Comparison of ENCODE assay signal across 17 cellular contexts in the genomic region with DNA sequence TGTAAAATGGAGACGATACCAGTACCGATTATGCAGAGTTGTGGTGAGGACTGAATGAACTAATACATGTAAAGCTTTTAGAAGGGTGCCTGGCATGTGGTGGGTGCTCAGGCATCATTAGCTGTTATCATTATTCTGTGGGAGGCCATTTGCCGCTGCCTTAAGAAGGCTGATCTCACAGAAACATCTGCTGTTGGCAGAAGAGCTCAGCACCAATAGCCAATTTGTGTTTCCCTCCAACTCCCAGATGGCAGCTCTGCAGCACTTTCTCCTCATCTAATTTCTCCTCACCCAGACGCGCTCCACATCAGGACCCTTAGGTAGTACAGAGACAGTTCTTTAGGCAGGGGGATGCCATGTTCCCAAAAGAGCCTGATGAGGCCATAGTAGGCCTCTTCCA. TPM values are rescaled to one million over a fixed set of nuclear protein-coding genes. Genes with fewer than 3 reads are reported as not detected.
A peak's percentile ranks its signal among the peaks of the same experiment; 100 is the strongest.
DNase-seq lines count a peak whose midpoint lies in the region; ATAC-seq, FAIRE-seq and TF ChIP-seq lines count a peak whose summit lies in the region.
"Had no signal": no experiment of that assay in that cellular context is flagged by ENCODE, and none has a peak within 500 bp of the region (broad histone marks: within the 10 kb centered on the region; RNA-seq: fewer than 3 reads in every experiment).

No MANE protein-coding gene starts in this region.

- H3K36me3 ChIP-seq in K562 (ENCODE audit: control insufficient read depth, insufficient read depth, low read length), result no peaks in the 10 kb centered on the region
- no peaks in the 10 kb centered on the region for H3K36me3 ChIP-seq in lung (ENCODE audit: control insufficient read depth in 2 of 2, insufficient read depth in 2 of 2, low read length in 2 of 2)
- H3K36me3 ChIP-seq in upper lobe of right lung, result no peaks in the 10 kb centered on the region
- no peaks in the 10 kb centered on the region for H3K36me3 ChIP-seq in testis (ENCODE audit: low read depth, missing control alignments)
- H3K36me3 ChIP-seq: colonic mucosa had no signal

- POLR2A ChIA-PET in K562 (lab: Yijun Ruan, JAX), result interaction anchor here (1.4 kb wide), 1 partner anchor 14 kb away, joined by 5 read pairs; no protein-coding TSS in a partner anchor

- 12% methylated on average over 5 of the region's 5 CpGs for WGBS in K562 (ENCODE audit: insufficient coverage, low coverage, missing lambda C conversion rate)
- 92 to 94% methylated on average over 5 of the region's 5 CpGs for WGBS in lung, 2 donors
- WGBS in testis, 2 donors, result 78 to 84% methylated on average over 5 of the region's 5 CpGs

- H3K4me3 ChIP-seq in K562 (no peak overlapping the region), lung (no peak overlapping the region), upper lobe of right lung (no peak overlapping the region), testis (no peak overlapping the region)
- H3K4me3 ChIP-seq: colonic mucosa had no signal

- H3K9me3 ChIP-seq in K562 (replicated peaks; ENCODE audit: control insufficient read depth, insufficient read depth, low read depth, low read length) (no peaks in the 10 kb centered on the region), lung (ENCODE audit: control insufficient read depth in 2 of 2, insufficient read depth in 1 of 2, low read length in 1 of 2) (no peaks in the 10 kb centered on the region), upper lobe of right lung (no peaks in the 10 kb centered on the region), testis (no peaks in the 10 kb centered on the region)
- H3K9me3 ChIP-seq: colonic mucosa had no signal

- H4K20me1 ChIP-seq in K562 (replicated peaks; ENCODE audit: control insufficient read depth, insufficient read depth, low read length), result no peaks in the 10 kb centered on the region

- H2AFZ ChIP-seq in K562 (ENCODE audit: low read depth, low read length), result peak overlapping the region; percentile 65

- no peaks in the 10 kb centered on the region for H3K9me1 ChIP-seq in K562 (ENCODE audit: control insufficient read depth, insufficient read depth, low read length)

- TF ChIP-seq RAD21 in K562 (CRISPR knock-in tag; conservative IDR thresholded peaks at IDR 0.05 in 1 of 2, IDR thresholded peaks at IDR 0.05 in 1 of 2), result no peak

- ATAC-seq in K562 (no peak), lung (ENCODE audit: insufficient read depth, low FRiP score) (no peak), upper lobe of right lung (no peak), HG03095 (IDR thresholded peaks at IDR 0.05; ENCODE audit: unreplicated experiment) (no peak)
- ATAC-seq: activated CD8-positive, alpha-beta T cell treated with anti-CD3 and anti-CD28 coated beads for 36 hours; stimulated activated naive CD8-positive, alpha-beta T cell treated with anti-CD3 and anti-CD28 coated beads, Interleukin-15, Interleukin-2, amounts not matched to agents 100 U/mL and 50 U/mL, for 24 hours had no signal

- no peak for TF ChIP-seq EP300 in K562 (IDR thresholded peaks at IDR 0.05; ENCODE audit: low read length)

- H3K79me2 ChIP-seq in K562 (ENCODE audit: control insufficient read depth, insufficient read depth, low read length), result no peaks in the 10 kb centered on the region

- H3K9ac ChIP-seq in K562 (ENCODE audit: insufficient read depth in 1 of 2, low read depth in 2 of 2, low read length in 2 of 2), result no peak overlapping the region
- H3K9ac ChIP-seq: KMS-11 had no signal

- in situ Hi-C loops in K562 (cut with MboI), result no loop called here

- TF ChIP-seq POLR2A in K562 (conservative IDR thresholded peaks at IDR 0.05) (no peak), testis (IDR thresholded peaks at IDR 0.05) (no peak)

- peak; percentile 68 to 78 for DNase-seq in NCI-H446 (lab: John Stamatoyannopoulos, UW)
- DNase-seq in K562 (ENCODE audit: extremely low read depth in 1 of 4, low spot score in 3 of 4), result no peak
- DNase-seq in lung (ENCODE audit: low spot score), result no peak
- DNase-seq in upper lobe of right lung, result no peak
- no peak for DNase-seq in inferior parietal cortex (ENCODE audit: extremely low spot score)
- no peak for DNase-seq in testis
- DNase-seq: activated CD8-positive, alpha-beta T cell treated with anti-CD3 and anti-CD28 coated beads for 36 hours; C1 segment of cervical spinal cord; colonic mucosa; DMS79 treated with DMSO at 0.1 percent for 48 hours; midbrain; NCI-H1417; stimulated activated naive CD8-positive, alpha-beta T cell treated with anti-CD3 and anti-CD28 coated beads, Interleukin-15, Interleukin-2, amounts not matched to agents 100 U/mL and 50 U/mL, for 24 hours had no signal

- TF ChIP-seq CTCF in K562 (IDR thresholded peaks at IDR 0.05 in 2 of 3, conservative IDR thresholded peaks at IDR 0.05 in 1 of 3; ENCODE audit: insufficient read depth in 2 of 3, low read depth in 1 of 3, low read length in 3 of 3) (no peak), lung (IDR thresholded peaks at IDR 0.05; ENCODE audit: control extremely low read depth, extremely low read depth) (no peak), upper lobe of right lung (IDR thresholded peaks at IDR 0.05) (no peak), testis (IDR thresholded peaks at IDR 0.05) (no peak)

- H3K4me1 ChIP-seq in K562 (replicated peaks in 1 of 2; ENCODE audit: control insufficient read depth in 2 of 2, insufficient read depth in 2 of 2, low read length in 2 of 2), result 0 out of 5 replicates have a peak, but pooled peaks cover 0 to 2% of the 10 kb centered on the region in 2 experiments
- H3K4me1 ChIP-seq in lung (ENCODE audit: control insufficient read depth in 2 of 2, insufficient read depth in 2 of 2, low read length in 2 of 2), result peaks cover 5 to 14% of the 10 kb centered on the region in 2 donors
- H3K4me1 ChIP-seq in upper lobe of right lung, result peaks cover 29% of the 10 kb centered on the region
- H3K4me1 ChIP-seq in testis, result peaks cover 16% of the 10 kb centered on the region

- no TSS peak for BruUV-seq in K562 (replicated peaks; lab: Mats Ljungman, UMichigan)

- H3K27ac ChIP-seq in K562 (ENCODE audit: extremely low read depth, low read depth, low read length), result no peak overlapping the region
- H3K27ac ChIP-seq in lung (ENCODE audit: low read depth in 1 of 2, low read length in 1 of 2), result peak overlapping the region; percentile 50 to 71
- peak overlapping the region; percentile 65 for H3K27ac ChIP-seq in upper lobe of right lung
- H3K27ac ChIP-seq in testis, result peak overlapping the region in 1 of 2 donors; percentile 56
- H3K27ac ChIP-seq: colonic mucosa, KMS-11 had no signal

- intact Hi-C loops in K562 (cut with micrococcal nuclease), result no loop called here
- intact Hi-C loops in upper lobe of right lung (cut with DNase I), result no loop called here
- intact Hi-C loops in testis (cut with DNase I; ENCODE audit: low total_unique reads), result no loop called here

- no peak for FAIRE-seq in K562 (lab: Jason Lieb, UNC)
- FAIRE-seq: endothelial cell of umbilical vein, islet of Langerhans had no signal

- peaks cover 16 to 30% of the 10 kb centered on the region in 2 experiments; a peak in 4 of 5 replicates for H3K27me3 ChIP-seq in K562 (ENCODE audit: control insufficient read depth in 2 of 2, insufficient read depth in 2 of 2, low read length in 2 of 2)
- H3K27me3 ChIP-seq in lung (ENCODE audit: control insufficient read depth, insufficient read depth), result no peaks in the 10 kb centered on the region
- no peaks in the 10 kb centered on the region for H3K27me3 ChIP-seq in upper lobe of right lung
- H3K27me3 ChIP-seq in testis, result no peaks in the 10 kb centered on the region
- H3K27me3 ChIP-seq: colonic mucosa had no signal

- H3K4me2 ChIP-seq in K562 (ENCODE audit: insufficient read depth, low read length), result no peak overlapping the region
- H3K4me2 ChIP-seq: KMS-11 had no signal

- CTCF ChIA-PET in K562 (lab: Yijun Ruan, JAX; ENCODE audit: low intra/inter-chr PET ratio), result no interaction called here

TF ChIP-seq in K562, 482 proteins besides CTCF, POLR2A, EP300 and RAD21:
- no peak for TF ChIP-seq SMAD2 (IDR thresholded peaks at IDR 0.05; ENCODE audit: low read depth, low read length)
- TF ChIP-seq SAFB (IDR thresholded peaks at IDR 0.05; ENCODE audit: borderline replicate concordance, low read depth, low read length), result no peak
- TF ChIP-seq ZFPM2 (CRISPR knock-in tag; IDR thresholded peaks at IDR 0.05), result no peak

RNA-seq across cellular contexts. Expression of gene CYP1B1, which starts 15.8 kb away (rescaled TPM):
- not detected in 2 replicates for total RNA-seq in K562 (2011; cell fraction: chromatin; rRNA removed; ENCODE audit: low replicate concordance)
- not detected in 2 replicates for total RNA-seq in K562 (2011; cell fraction: nucleolus; rRNA removed)
- total RNA-seq in K562 (2011; cell fraction: nucleoplasm; rRNA removed), result not detected in 2 replicates
- not detected in 2 replicates for total RNA-seq in K562 (2014; rRNA removed)
- not detected in 2 replicates for total RNA-seq in K562 (2014; rRNA removed; fragmentation: Illumina TruSeq; extraction: Trizol)
- total RNA-seq in K562 (2015; rRNA removed; fragmentation: Illumina TruSeq; extraction: Trizol), result not detected in 2 replicates
- total RNA-seq in K562 (2021), result 0.07 and 0.13 TPM in 2 replicates
- not detected in 2 replicates for polyA plus RNA-seq in K562 (2011; rRNA removed)
- not detected in 2 replicates for polyA plus RNA-seq in K562 (2011; cell fraction: cytosol; rRNA removed)
- polyA plus RNA-seq in K562 (2011; cell fraction: nucleus; rRNA removed), result not detected in 2 replicates
- not detected in 2 replicates for polyA plus RNA-seq in K562 (2012)
- not detected in 2 replicates for polyA plus RNA-seq in K562 (2014; fragmentation: Illumina TruSeq; extraction: Trizol)
- not detected for polyA plus RNA-seq in K562 (2014; fragmentation: Nextera tagmentation; extraction: Ambion mirVana)
- polyA plus RNA-seq in K562 (2014; rRNA removed), result not detected in 2 replicates
- polyA minus RNA-seq in K562 (2011; rRNA and poly(A)+ RNA removed), result not detected in 2 replicates
- polyA minus RNA-seq in K562 (2011; cell fraction: cytosol; rRNA and poly(A)+ RNA removed), result not detected in 2 replicates
- polyA minus RNA-seq in K562 (2011; cell fraction: nucleus; rRNA and poly(A)+ RNA removed), result not detected in 2 replicates
- 10 to 100 TPM in 1 of 2 donors, 1 to 10 TPM in 1; 9.8 to 47.7 TPM for total RNA-seq in lung
- polyA plus RNA-seq in lung, result 10 to 100 TPM; 29.3 to 33.2 TPM
- 69.4 TPM for total RNA-seq in upper lobe of right lung
- total RNA-seq in testis, result 10 to 100 TPM; 14.3 to 36.9 TPM
- 18.5 TPM for polyA plus RNA-seq in testis (ENCODE audit: insufficient read depth, low read depth, low replicate concordance)
- total RNA-seq: endothelial cell of umbilical vein had no signal

Comparison
In these comparisons a context has a peak if more than half of its experiments do, and no peak if none do; other contexts are left out.
1. DNase-seq: peak in NCI-H446 (2 of 2); none in K562 (0 of 4), lung (single experiment), upper lobe of right lung (single experiment), inferior parietal cortex (single experiment) and testis (single experiment).
2. RNA of gene CYP1B1, which starts 15.8 kb away (total RNA-seq): 69.4 TPM in upper lobe of right lung (single experiment), 9.8 to 47.7 TPM in lung and 14.3 to 36.9 TPM in testis; 0.07 to 0.13 TPM in K562; every median in the first group is over 4 times any median in the second.